In genomic region chr12:121628037-121628436, GRCh38 we compare ENCODE assay signal across 8 cellular contexts. TPM values are rescaled to one million over a fixed set of nuclear protein-coding genes. Genes with fewer than 3 reads are reported as not detected.
DNase-seq lines count a peak whose midpoint lies in the region; ATAC-seq lines count a peak whose summit lies in the region.

No MANE protein-coding gene starts in this region.

- peaks cover 4% of the 10 kb centered on the region for H3K79me1 ChIP-seq in neuronal stem cell (ENCODE audit: low read depth, low read length)

- peak overlapping the region; percentile 87 to 93 for H3K9ac ChIP-seq in duodenal mucosa (ENCODE audit: low read depth in 1 of 2, low read length in 2 of 2)
- peak overlapping the region; percentile 67 for H3K9ac ChIP-seq in neuronal stem cell (ENCODE audit: low read depth, low read length, poor library complexity)

- H3K36me3 Mint-ChIP-seq in CD8-positive, alpha-beta memory T cell = peaks cover 0 to 40% (median 2%) of the 10 kb centered on the region in 3 donors

- H2BK15ac ChIP-seq in neuronal stem cell (ENCODE audit: low read length) = no peak overlapping the region

- H3K9me3 ChIP-seq in CD8-positive, alpha-beta memory T cell (ENCODE audit: low read length) = no peaks in the 10 kb centered on the region
- H3K9me3 ChIP-seq in duodenal mucosa (ENCODE audit: control insufficient read depth in 1 of 2, low read length in 2 of 2) = no peaks in the 10 kb centered on the region
- no peaks in the 10 kb centered on the region for H3K9me3 ChIP-seq in neuronal stem cell (replicated peaks in 1 of 2; ENCODE audit: control insufficient read depth in 2 of 2, insufficient read depth in 1 of 2, low read depth in 1 of 2, low read length in 2 of 2)

- no peak overlapping the region for H3K18ac ChIP-seq in neuronal stem cell (ENCODE audit: low read length)

- no peak overlapping the region for H3K4ac ChIP-seq in neuronal stem cell (ENCODE audit: low read length)

- peak overlapping the region; percentile 95 for H3K27ac ChIP-seq in CD8-positive, alpha-beta memory T cell (ENCODE audit: low read depth, low read length)
- H3K27ac ChIP-seq in duodenal mucosa (ENCODE audit: low read depth, low read length) (peak overlapping the region; percentile 92), neuronal stem cell (replicated peaks; ENCODE audit: low read length) (no peak overlapping the region)

- H2BK12ac ChIP-seq in neuronal stem cell (ENCODE audit: low read length) = no peak overlapping the region

- H3K4me3 ChIP-seq in CD8-positive, alpha-beta memory T cell (ENCODE audit: low read length) = peak overlapping the region; percentile 95
- H3K4me3 ChIP-seq in duodenal mucosa (ENCODE audit: low read depth in 1 of 2, low read length in 2 of 2) = peak overlapping the region; percentile 83 to 88
- H3K4me3 ChIP-seq in neuronal stem cell (ENCODE audit: low read length in 2 of 2) = peak overlapping the region in 1 of 2 donors; percentile 85

- H3K4me1 ChIP-seq in CD8-positive, alpha-beta memory T cell (ENCODE audit: insufficient read depth, low read length) = peaks cover 65% of the 10 kb centered on the region
- peaks cover 51 to 57% of the 10 kb centered on the region in 2 donors for H3K4me1 ChIP-seq in duodenal mucosa (ENCODE audit: control insufficient read depth in 1 of 2, insufficient read depth in 2 of 2, low read length in 2 of 2)
- peaks cover 14 to 31% of the 10 kb centered on the region in 2 donors for H3K4me1 ChIP-seq in neuronal stem cell (ENCODE audit: control insufficient read depth in 2 of 2, insufficient read depth in 1 of 2, low read depth in 1 of 2, low read length in 2 of 2)

- no CpG with 5 or more reads among the region's 8 CpGs for WGBS in neuronal stem cell (ENCODE audit: extremely low coverage in 2 of 2, insufficient read length in 2 of 2, insufficient replicate concordance in 1 of 2), 2 donors

- H3K27me3 ChIP-seq in CD8-positive, alpha-beta memory T cell (ENCODE audit: insufficient read depth, low read length, poor library complexity, severe bottlenecking) = no peaks in the 10 kb centered on the region
- H3K27me3 ChIP-seq in duodenal mucosa (ENCODE audit: control insufficient read depth in 1 of 2, insufficient read depth in 2 of 2, low read length in 2 of 2) (no peaks in the 10 kb centered on the region), neuronal stem cell (ENCODE audit: control insufficient read depth in 3 of 3, insufficient read depth in 3 of 3, low read depth in 1 of 3, low read length in 3 of 3) (no peaks in the 10 kb centered on the region)

- H2AK5ac ChIP-seq in neuronal stem cell (ENCODE audit: low read depth, low read length) = no peak overlapping the region

- peak overlapping the region; percentile 95 to 100 (median 97) for H3K4me3 Mint-ChIP-seq in CD8-positive, alpha-beta memory T cell

- H3K14ac ChIP-seq in neuronal stem cell (ENCODE audit: low read length) = no peak overlapping the region

- DNase-seq in CD8-positive, alpha-beta memory T cell = no peak
- DNase-seq in OCI-M1 (lab: John Stamatoyannopoulos, UW) = peak; percentile 44
- no peak for DNase-seq in neuronal stem cell (ENCODE audit: low spot score)
- DNase-seq in NCI-H2227 (lab: John Stamatoyannopoulos, UW; ENCODE audit: unreplicated experiment) = no peak

- H3K27ac Mint-ChIP-seq in CD8-positive, alpha-beta memory T cell = peak overlapping the region; percentile 98 to 99 (median 98)

- H2BK5ac ChIP-seq in neuronal stem cell (ENCODE audit: low read length) = no peak overlapping the region

- no peaks in the 10 kb centered on the region for H3K9me3 Mint-ChIP-seq in CD8-positive, alpha-beta memory T cell

- no peak overlapping the region for H2BK120ac ChIP-seq in neuronal stem cell (ENCODE audit: low read depth, low read length)

- POLR2A ChIA-PET in CD8-positive, alpha-beta memory T cell (lab: Charles Lee) = interaction anchor here (0.5 to 3.0 kb wide), 10 partner anchors 9 to 128 kb away, joined by 3 to 35 read pairs (median 16); no protein-coding TSS in a partner anchor

- H4K91ac ChIP-seq in neuronal stem cell (ENCODE audit: low read depth, low read length, poor library complexity) = no peak overlapping the region

- peak overlapping the region; percentile 51 for H3K4me2 ChIP-seq in neuronal stem cell (ENCODE audit: insufficient read depth, low read length, poor library complexity, severe bottlenecking)

- no peak overlapping the region for H4K8ac ChIP-seq in neuronal stem cell (ENCODE audit: low read depth, low read length)

- peak overlapping the region; percentile 96 for H2AFZ ChIP-seq in neuronal stem cell (ENCODE audit: low read length)

- peaks cover 8% of the 10 kb centered on the region for H3K36me3 ChIP-seq in CD8-positive, alpha-beta memory T cell (ENCODE audit: insufficient read depth, low read length)
- peaks cover 6% of the 10 kb centered on the region in 2 donors for H3K36me3 ChIP-seq in duodenal mucosa (ENCODE audit: control insufficient read depth in 1 of 2, insufficient read depth in 2 of 2, low read length in 2 of 2)
- H3K36me3 ChIP-seq in neuronal stem cell (replicated peaks in 1 of 2; ENCODE audit: control insufficient read depth in 2 of 2, insufficient read depth in 2 of 2, low read length in 2 of 2) = peaks cover 0 to 18% of the 10 kb centered on the region in 2 donors

- CTCF ChIA-PET in CD8-positive, alpha-beta memory T cell (lab: Charles Lee) = interaction anchor here (0.8 to 11.2 kb wide), 13 partner anchors 9 to 128 kb away, joined by 3 to 150 read pairs (median 16); partner anchors contain the start of genes KDM2B and MORN3

- peaks cover 0 to 3% of the 10 kb centered on the region in 2 donors for H3K27me3 Mint-ChIP-seq in CD8-positive, alpha-beta memory T cell

- H3K23ac ChIP-seq in neuronal stem cell (ENCODE audit: low read depth, low read length, poor library complexity) = no peak overlapping the region

- H3K4me1 Mint-ChIP-seq in CD8-positive, alpha-beta memory T cell = peaks cover 59 to 73% (median 61%) of the 10 kb centered on the region in 3 donors

- no peak for ATAC-seq in HG02798 (IDR thresholded peaks at IDR 0.05; ENCODE audit: poor library complexity, unreplicated experiment)
- no peak for ATAC-seq in HG03457 (IDR thresholded peaks at IDR 0.05; ENCODE audit: unreplicated experiment)
- no peak for ATAC-seq in HG03097 (IDR thresholded peaks at IDR 0.05; ENCODE audit: low FRiP score, unreplicated experiment)

RNA-seq across cellular contexts. Expression of gene ORAI1, which starts 1.7 kb away (rescaled TPM):
- total RNA-seq in CD8-positive, alpha-beta memory T cell = 10 to 100 TPM; 61.9 to 64.7 TPM
- polyA plus RNA-seq in CD8-positive, alpha-beta memory T cell = 237 TPM
- polyA plus RNA-seq in neuronal stem cell (2013, experiment 1 of 2) = 15.7 TPM
- polyA plus RNA-seq in neuronal stem cell (2013, experiment 2 of 2) = 15.4 TPM

RNA-seq across cellular contexts. Expression of gene MORN3, which starts 41.4 kb away (rescaled TPM):
- 1 to 10 TPM; 1.8 to 2.5 TPM for total RNA-seq in CD8-positive, alpha-beta memory T cell
- 6.5 TPM for polyA plus RNA-seq in CD8-positive, alpha-beta memory T cell
- polyA plus RNA-seq in neuronal stem cell (2013, experiment 1 of 2) = 1.1 TPM
- polyA plus RNA-seq in neuronal stem cell (2013, experiment 2 of 2) = 0.91 TPM

RNA-seq across cellular contexts. Expression of gene KDM2B, which starts 47.2 kb away (rescaled TPM):
- 10 to 100 TPM; 63.2 to 64.0 TPM for total RNA-seq in CD8-positive, alpha-beta memory T cell
- polyA plus RNA-seq in CD8-positive, alpha-beta memory T cell = 18.3 TPM
- 63.7 TPM for polyA plus RNA-seq in neuronal stem cell (2013, experiment 1 of 2)
- 67.7 TPM for polyA plus RNA-seq in neuronal stem cell (2013, experiment 2 of 2)
